ENCODE assay signal across 11 cellular contexts in genomic region chr15:45648521-45649200, GRCh38. TPM values are rescaled to one million over a fixed set of nuclear protein-coding genes. Genes with fewer than 3 reads are reported as not detected.
DNase-seq lines count a peak whose midpoint lies in the region; ATAC-seq and TF ChIP-seq lines count a peak whose summit lies in the region.
"Had no signal": no experiment of that assay in that cellular context is flagged by ENCODE, and none has a peak within 500 bp of the region (broad histone marks: within the 10 kb centered on the region; RNA-seq: fewer than 3 reads in every experiment).

No MANE protein-coding gene starts in this region.

- no peak overlapping the region for H3K4me3 Mint-ChIP-seq in activated CD8-positive, alpha-beta memory T cell treated with anti-CD3 and anti-CD28 coated beads, Interleukin-2, amount 10 ng/mL, durations not matched to agents 7 days and 5 days
- no peak overlapping the region for H3K4me3 Mint-ChIP-seq in stimulated activated effector memory CD8-positive, alpha-beta T cell treated with anti-CD3 and anti-CD28 coated beads, Interleukin-12 subunit alpha, Interleukin-12 subunit beta, amount 100 ng/mL, for 72 hours
- H3K4me3 Mint-ChIP-seq: activated T-cell treated with anti-CD3 and anti-CD28 coated beads, Interleukin-2, amount 50 U/mL, for 4 hours had no signal

- DNase-seq in activated CD8-positive, alpha-beta memory T cell treated with anti-CD3 and anti-CD28 coated beads, Interleukin-2, amount 10 ng/mL, durations not matched to agents 7 days and 5 days, result no peak
- no peak for DNase-seq in activated CD8-positive, alpha-beta memory T cell treated with anti-CD3 and anti-CD28 coated beads, Interleukin-2, amount 50 U/mL, for 4 hours
- DNase-seq in RWPE2 (ENCODE audit: low spot score) (peak; percentile 88), glomerular visceral epithelial cell (ENCODE audit: extremely low spot score) (peak; percentile 76)
- DNase-seq in stimulated activated effector memory CD8-positive, alpha-beta T cell treated with anti-CD3 and anti-CD28 coated beads, Interleukin-12 subunit alpha, Interleukin-12 subunit beta, amount 100 ng/mL, for 72 hours (ENCODE audit: low spot score in 2 of 2), result no peak
- DNase-seq: activated T-cell treated with anti-CD3 and anti-CD28 coated beads, Interleukin-2, amount 50 U/mL, for 4 hours; left cardiac atrium; NCI-H1417 had no signal

- TF ChIP-seq CTCF in RWPE2 (IDR thresholded peaks at IDR 0.05; ENCODE audit: poor library complexity, severe bottlenecking), result no peak

- H3K27me3 ChIP-seq in RWPE2 (ENCODE audit: insufficient read depth, poor library complexity, severe bottlenecking), result no peaks in the 10 kb centered on the region

- H3K9me3 Mint-ChIP-seq in activated CD8-positive, alpha-beta memory T cell treated with anti-CD3 and anti-CD28 coated beads, Interleukin-2, amount 10 ng/mL, durations not matched to agents 7 days and 5 days (ENCODE audit: low read depth), result no peaks in the 10 kb centered on the region
- no peaks in the 10 kb centered on the region for H3K9me3 Mint-ChIP-seq in stimulated activated effector memory CD8-positive, alpha-beta T cell treated with anti-CD3 and anti-CD28 coated beads, Interleukin-12 subunit alpha, Interleukin-12 subunit beta, amount 100 ng/mL, for 72 hours

- peaks cover 29% of the 10 kb centered on the region for H3K36me3 Mint-ChIP-seq in activated CD8-positive, alpha-beta memory T cell treated with anti-CD3 and anti-CD28 coated beads, Interleukin-2, amount 10 ng/mL, durations not matched to agents 7 days and 5 days
- H3K36me3 Mint-ChIP-seq in stimulated activated effector memory CD8-positive, alpha-beta T cell treated with anti-CD3 and anti-CD28 coated beads, Interleukin-12 subunit alpha, Interleukin-12 subunit beta, amount 100 ng/mL, for 72 hours, result peaks cover 6% of the 10 kb centered on the region

- no peaks in the 10 kb centered on the region for H3K27me3 Mint-ChIP-seq in activated CD8-positive, alpha-beta memory T cell treated with anti-CD3 and anti-CD28 coated beads, Interleukin-2, amount 10 ng/mL, durations not matched to agents 7 days and 5 days

- no peak overlapping the region for H3K4me3 ChIP-seq in RWPE2 (ENCODE audit: severe bottlenecking)

- no peaks in the 10 kb centered on the region for H3K9me3 ChIP-seq in RWPE2 (ENCODE audit: severe bottlenecking)

- peak overlapping the region; percentile 44 for H3K27ac Mint-ChIP-seq in activated CD8-positive, alpha-beta memory T cell treated with anti-CD3 and anti-CD28 coated beads, Interleukin-2, amount 10 ng/mL, durations not matched to agents 7 days and 5 days
- H3K27ac Mint-ChIP-seq in stimulated activated effector memory CD8-positive, alpha-beta T cell treated with anti-CD3 and anti-CD28 coated beads, Interleukin-12 subunit alpha, Interleukin-12 subunit beta, amount 100 ng/mL, for 72 hours, result peak overlapping the region; percentile 51

- H3K4me1 Mint-ChIP-seq in activated CD8-positive, alpha-beta memory T cell treated with anti-CD3 and anti-CD28 coated beads, Interleukin-2, amount 10 ng/mL, durations not matched to agents 7 days and 5 days, result peaks cover 53% of the 10 kb centered on the region
- H3K4me1 Mint-ChIP-seq in stimulated activated effector memory CD8-positive, alpha-beta T cell treated with anti-CD3 and anti-CD28 coated beads, Interleukin-12 subunit alpha, Interleukin-12 subunit beta, amount 100 ng/mL, for 72 hours, result peaks cover 73% of the 10 kb centered on the region

- peaks cover 15% of the 10 kb centered on the region for H3K36me3 ChIP-seq in RWPE2 (ENCODE audit: low read depth)

- CTCF ChIA-PET in activated CD8-positive, alpha-beta memory T cell treated with anti-CD3 and anti-CD28 coated beads, Interleukin-2, amount 10 ng/mL, durations not matched to agents 7 days and 5 days (lab: Charles Lee), result interaction anchor here (1.1 to 1.6 kb wide), 2 partner anchors 11 to 57 kb away, joined by 3 to 4 read pairs; no protein-coding TSS in a partner anchor

- peaks cover 63% of the 10 kb centered on the region for H3K4me1 ChIP-seq in RWPE2 (ENCODE audit: insufficient read depth, poor library complexity, severe bottlenecking)

- H3K27ac ChIP-seq in RWPE2 (ENCODE audit: poor library complexity, severe bottlenecking), result peak overlapping the region; percentile 100

- ATAC-seq in activated CD8-positive, alpha-beta memory T cell treated with anti-CD3 and anti-CD28 coated beads, Interleukin-2, amount 10 ng/mL, durations not matched to agents 7 days and 5 days, result no peak
- peak; percentile 83 for ATAC-seq in RWPE2 (ENCODE audit: low read depth)
- ATAC-seq in stimulated activated effector memory CD8-positive, alpha-beta T cell treated with anti-CD3 and anti-CD28 coated beads, Interleukin-12 subunit alpha, Interleukin-12 subunit beta, amount 100 ng/mL, for 72 hours, result no peak
- ATAC-seq in HG02852 (IDR thresholded peaks at IDR 0.05; ENCODE audit: unreplicated experiment), result no peak
- ATAC-seq in GM21786 (IDR thresholded peaks at IDR 0.05; ENCODE audit: unreplicated experiment), result no peak
- no peak for ATAC-seq in GM19395 (IDR thresholded peaks at IDR 0.05; ENCODE audit: unreplicated experiment)
- ATAC-seq: activated T-cell treated with anti-CD3 and anti-CD28 coated beads, Interleukin-2, amount 50 U/mL, for 4 hours had no signal

RNA-seq across cellular contexts. Expression of gene SQOR, which starts 13.8 kb away (rescaled TPM):
- total RNA-seq in activated CD8-positive, alpha-beta memory T cell treated with anti-CD3 and anti-CD28 coated beads, Interleukin-2, amount 10 ng/mL, durations not matched to agents 7 days and 5 days, result 10 to 100 TPM; 79.8 to 86.4 TPM

Comparison
In these comparisons a context has a peak if more than half of its experiments do, and no peak if none do; other contexts are left out.
1. DNase-seq: peak in RWPE2 (single experiment) and glomerular visceral epithelial cell (single experiment); none in activated CD8-positive, alpha-beta memory T cell treated with anti-CD3 and anti-CD28 coated beads, Interleukin-2, amount 10 ng/mL, durations not matched to agents 7 days and 5 days (single experiment), activated CD8-positive, alpha-beta memory T cell treated with anti-CD3 and anti-CD28 coated beads, Interleukin-2, amount 50 U/mL, for 4 hours (single experiment) and stimulated activated effector memory CD8-positive, alpha-beta T cell treated with anti-CD3 and anti-CD28 coated beads, Interleukin-12 subunit alpha, Interleukin-12 subunit beta, amount 100 ng/mL, for 72 hours (0 of 2).